ENCODE assay signal across 8 cellular contexts in genomic region chr9:128891354-128892222, GRCh38. TPM values are rescaled to one million over a fixed set of nuclear protein-coding genes. Genes with fewer than 3 reads are reported as not detected.
A peak's percentile ranks its signal among the peaks of the same experiment; 100 is the strongest.
DNase-seq lines count a peak whose midpoint lies in the region; ATAC-seq and TF ChIP-seq lines count a peak whose summit lies in the region.
"Had no signal": no experiment of that assay in that cellular context is flagged by ENCODE, and none has a peak within 500 bp of the region (broad histone marks: within the 10 kb centered on the region; RNA-seq: fewer than 3 reads in every experiment).

No MANE protein-coding gene starts in this region.

- no peak for TF ChIP-seq POLR2A in gastrocnemius medialis (IDR thresholded peaks at IDR 0.05)

- H3K9me2 ChIP-seq in PC-3 (replicated peaks; ENCODE audit: low read length), result no peaks in the 10 kb centered on the region

- H3K4me3 ChIP-seq in PC-3 (ENCODE audit: low read length), result no peak overlapping the region
- H3K4me3 ChIP-seq in dorsolateral prefrontal cortex, result peak overlapping the region in 39 of 59 donors; percentile 0 to 55 (median 31)
- no peak overlapping the region for H3K4me3 ChIP-seq in gastrocnemius medialis

- ATAC-seq in PC-3, result no peak; the same call in 1 of the 2 replicates
- no peak for ATAC-seq in gastrocnemius medialis
- ATAC-seq in GM19035 (IDR thresholded peaks at IDR 0.05; ENCODE audit: unreplicated experiment), result no peak

- no peaks in the 10 kb centered on the region for H4K20me1 ChIP-seq in PC-3 (ENCODE audit: low read length)

- H3K27me3 ChIP-seq in PC-3 (ENCODE audit: low read length) (no peaks in the 10 kb centered on the region), dorsolateral prefrontal cortex (no peaks in the 10 kb centered on the region), gastrocnemius medialis (no peaks in the 10 kb centered on the region)

- TF ChIP-seq CTCF in PC-3 (conservative IDR thresholded peaks at IDR 0.05; ENCODE audit: low read depth, low read length) (no peak), dorsolateral prefrontal cortex (IDR thresholded peaks at IDR 0.05 in 54 of 56, conservative IDR thresholded peaks at IDR 0.05 in 2 of 56; ENCODE audit: low read depth in 1 of 56, partially characterized antibody in 56 of 56) (no peak), gastrocnemius medialis (IDR thresholded peaks at IDR 0.05 in 4 of 5, conservative IDR thresholded peaks at IDR 0.05 in 1 of 5) (no peak)

- POLR2A ChIA-PET in PC-3 (lab: Charles Lee; ENCODE audit: unreplicated experiment), result no interaction called here

- no peaks in the 10 kb centered on the region for H3F3A ChIP-seq in PC-3 (ENCODE audit: low read length, unreplicated experiment)

- H3K79me2 ChIP-seq in PC-3 (ENCODE audit: low read length), result peaks cover 63% of the 10 kb centered on the region

- H3K4me1 ChIP-seq in PC-3 (ENCODE audit: insufficient read depth, low read length) (peaks cover 29% of the 10 kb centered on the region), gastrocnemius medialis (peaks cover 34 to 35% of the 10 kb centered on the region in 2 donors)

- H3K9me3 ChIP-seq in PC-3 (ENCODE audit: low read length) (no peaks in the 10 kb centered on the region), gastrocnemius medialis (no peaks in the 10 kb centered on the region)

- H3K36me3 ChIP-seq in PC-3 (ENCODE audit: low read depth, low read length) (peaks cover 14% of the 10 kb centered on the region; the same call in 1 of the 2 replicates), gastrocnemius medialis (peaks cover 0 to 37% of the 10 kb centered on the region in 2 donors)

- no peak overlapping the region for H3K9ac ChIP-seq in PC-3 (ENCODE audit: low read length)

- H3K27ac ChIP-seq in PC-3 (ENCODE audit: low read length) (peak overlapping the region; percentile 76), dorsolateral prefrontal cortex (peak overlapping the region; percentile 87 to 100 (median 98)), gastrocnemius medialis (peak overlapping the region; percentile 73 to 84 (median 76))

- in situ Hi-C loops in gastrocnemius medialis (cut with MboI; ENCODE audit: low sequenced_read_pairs in 4 of 4), result no loop called here

- DNase-seq in PC-3 (no peak), dorsolateral prefrontal cortex (no peak), gastrocnemius medialis (no peak), DMS 273 (lab: John Stamatoyannopoulos, UW; ENCODE audit: unreplicated experiment) (no peak), NCI-H2081 (lab: John Stamatoyannopoulos, UW) (no peak)
- DNase-seq: NCI-H2029; stimulated activated naive CD8-positive, alpha-beta T cell treated with anti-CD3 and anti-CD28 coated beads, Interleukin-15, amount 100 ng/mL, for 72 hours had no signal

- BruUV-seq in PC-3 (replicated peaks; lab: Mats Ljungman, UMichigan), result TSS peak; percentile 46

- H2AFZ ChIP-seq in PC-3 (ENCODE audit: low read length), result no peak overlapping the region

- peak overlapping the region; percentile 49 for H3K4me2 ChIP-seq in PC-3 (ENCODE audit: low read length)

- CTCF ChIA-PET in PC-3 (lab: Charles Lee), result no interaction called here

- intact Hi-C loops in PC-3 (cut with micrococcal nuclease), result loop anchor here (2.0 kb wide), 1 partner anchor 39 kb away; no protein-coding TSS in a partner anchor
- intact Hi-C loops in dorsolateral prefrontal cortex (cut with DNase I), result loop anchor here (1.0 kb wide), 2 partner anchors 9 to 26 kb away; partner anchors contain the start of gene LRRC8A (in 1 of the 2)
- intact Hi-C loops in gastrocnemius medialis (cut with DNase I; ENCODE audit: low total_unique reads), result no loop called here

RNA-seq across cellular contexts. Expression of gene LRRC8A, which starts 9.7 kb away (rescaled TPM):
- 58.9 and 65.5 TPM in 2 replicates for total RNA-seq in PC-3 (2014; rRNA removed)
- 100 to 1,000 TPM in 48 of 120 experiments, 10 to 100 TPM in 72; 63.8 to 213 (median 95.1) TPM for total RNA-seq in dorsolateral prefrontal cortex
- 10 to 100 TPM; 24.4 to 28.4 (median 27.0) TPM for total RNA-seq in gastrocnemius medialis

RNA-seq across cellular contexts. Expression of gene KYAT1, which starts 9.8 kb away (rescaled TPM):
- total RNA-seq in PC-3 (2014; rRNA removed), result 7.4 and 12.9 TPM in 2 replicates
- total RNA-seq in dorsolateral prefrontal cortex, result 10 to 100 TPM; 22.3 to 55.0 (median 36.5) TPM
- total RNA-seq in gastrocnemius medialis, result 1 to 10 TPM; 4.7 to 7.4 (median 5.8) TPM

RNA-seq across cellular contexts. Expression of gene PHYHD1, which starts 29.2 kb away (rescaled TPM):
- total RNA-seq in PC-3 (2014; rRNA removed), result 1.6 TPM in 1 of 2 replicates, not detected in the other
- 100 to 1,000 TPM in 1 of 120 experiments, 10 to 100 TPM in 118, 1 to 10 TPM in 1; 8.8 to 113 (median 34.2) TPM for total RNA-seq in dorsolateral prefrontal cortex
- 10 to 100 TPM in 3 of 4 donors, 1 to 10 TPM in 1; 9.5 to 39.3 (median 30.3) TPM for total RNA-seq in gastrocnemius medialis

RNA-seq across cellular contexts. Expression of gene DOLK, which starts 55.8 kb away (rescaled TPM):
- total RNA-seq in PC-3 (2014; rRNA removed), result 17.9 and 23.7 TPM in 2 replicates
- 10 to 100 TPM in 23 of 120 experiments, 1 to 10 TPM in 97; 3.6 to 13.2 (median 8.4) TPM for total RNA-seq in dorsolateral prefrontal cortex
- 10 to 100 TPM in 1 of 4 donors, 1 to 10 TPM in 3; 6.5 to 11.8 (median 6.6) TPM for total RNA-seq in gastrocnemius medialis

RNA-seq across cellular contexts. Expression of gene NUP188, which starts 55.9 kb away (rescaled TPM):
- 48.0 and 52.0 TPM in 2 replicates for total RNA-seq in PC-3 (2014; rRNA removed)
- total RNA-seq in dorsolateral prefrontal cortex, result 10 to 100 TPM; 23.7 to 70.4 (median 41.1) TPM
- 10 to 100 TPM; 24.7 to 59.7 (median 30.3) TPM for total RNA-seq in gastrocnemius medialis

Comparison
In these comparisons a context has a peak if more than half of its experiments do, and no peak if none do; other contexts are left out.
1. H3K4me3 ChIP-seq: peak in dorsolateral prefrontal cortex (39 of 59); none in PC-3 (single experiment) and gastrocnemius medialis (0 of 4).
2. Peak in every context shown above with its lines, with median percentiles within 50 percentile points of each other: H3K27ac ChIP-seq.